In genomic region chr15:39784125-39784524, GRCh38 we compare ENCODE assay signal across 9 cellular contexts. TPM values are rescaled to one million over a fixed set of nuclear protein-coding genes. Genes with fewer than 3 reads are reported as not detected.
DNase-seq lines count a peak whose midpoint lies in the region; ATAC-seq and TF ChIP-seq lines count a peak whose summit lies in the region.
"Had no signal": no experiment of that assay in that cellular context is flagged by ENCODE, and none has a peak within 500 bp of the region (broad histone marks: within the 10 kb centered on the region; RNA-seq: fewer than 3 reads in every experiment).

No MANE protein-coding gene starts in this region.

- H3K27me3 Mint-ChIP-seq in progenitor cell of endocrine pancreas, result no peaks in the 10 kb centered on the region

- no peak overlapping the region for H3K27ac ChIP-seq in OCI-LY3 (ENCODE audit: low read length)

- no peak for TF ChIP-seq CTCF in GM06990 (IDR thresholded peaks at IDR 0.05; ENCODE audit: insufficient read depth, low read length, poor library complexity, severe bottlenecking)
- no peak for TF ChIP-seq CTCF in OCI-LY3 (IDR thresholded peaks at IDR 0.05; ENCODE audit: low read depth, low read length)
- TF ChIP-seq CTCF in progenitor cell of endocrine pancreas (IDR thresholded peaks at IDR 0.05; ENCODE audit: unreplicated experiment), result no peak

- H3K36me3 Mint-ChIP-seq in progenitor cell of endocrine pancreas (ENCODE audit: insufficient read depth), result no peaks in the 10 kb centered on the region

- no peak overlapping the region for H2AFZ ChIP-seq in OCI-LY3 (ENCODE audit: low read depth, low read length)

- H3K4me1 Mint-ChIP-seq in progenitor cell of endocrine pancreas (ENCODE audit: low read depth), result peaks cover 37% of the 10 kb centered on the region

- H3K9ac ChIP-seq in OCI-LY3 (ENCODE audit: low read length) (peak overlapping the region; percentile 91; the same call in 1 of the 2 replicates), endocrine pancreas (ENCODE audit: control insufficient read depth, insufficient read depth, low read length) (no peak overlapping the region)

- H3K4me1 ChIP-seq in OCI-LY3 (ENCODE audit: low read length) (peaks cover 43% of the 10 kb centered on the region), endocrine pancreas (ENCODE audit: control insufficient read depth, insufficient read depth, low read length) (peaks cover 6% of the 10 kb centered on the region)
- H3K4me1 ChIP-seq: colonic mucosa had no signal

- peak overlapping the region; percentile 96 for H3K4me3 Mint-ChIP-seq in progenitor cell of endocrine pancreas (ENCODE audit: low read depth)

- no peak overlapping the region for H3K27ac Mint-ChIP-seq in progenitor cell of endocrine pancreas

- no peak for DNase-seq in GM06990 (ENCODE audit: extremely low read depth, insufficient read length)
- no peak for DNase-seq in progenitor cell of endocrine pancreas (ENCODE audit: low spot score, unreplicated experiment)
- DNase-seq in hippocampal formation (lab: John Stamatoyannopoulos, UW), result no peak
- no peak for DNase-seq in C1 segment of cervical spinal cord (lab: John Stamatoyannopoulos, UW)
- DNase-seq: colonic mucosa, right cardiac atrium had no signal

- ATAC-seq in HG02759 (IDR thresholded peaks at IDR 0.05; ENCODE audit: unreplicated experiment), result no peak
- ATAC-seq: right cardiac atrium had no signal

- peaks cover 12% of the 10 kb centered on the region for H3K79me2 ChIP-seq in OCI-LY3 (ENCODE audit: low read length)

- no peaks in the 10 kb centered on the region for H3K36me3 ChIP-seq in GM06990 (ENCODE audit: control insufficient read depth, insufficient read depth, low read length)
- H3K36me3 ChIP-seq in OCI-LY3 (replicated peaks; ENCODE audit: low read depth, low read length), result no peaks in the 10 kb centered on the region
- no peaks in the 10 kb centered on the region for H3K36me3 ChIP-seq in endocrine pancreas (ENCODE audit: control insufficient read depth, insufficient read depth, low read length)
- H3K36me3 ChIP-seq: colonic mucosa had no signal

- H3K27me3 ChIP-seq in GM06990 (replicated peaks; ENCODE audit: control insufficient read depth, insufficient read depth, low read length), result no peaks in the 10 kb centered on the region
- no peaks in the 10 kb centered on the region for H3K27me3 ChIP-seq in OCI-LY3 (ENCODE audit: low read depth, low read length)
- H3K27me3 ChIP-seq in endocrine pancreas (ENCODE audit: control insufficient read depth, insufficient read depth, low read length), result no peaks in the 10 kb centered on the region
- H3K27me3 ChIP-seq: colonic mucosa had no signal

- H4K20me1 ChIP-seq in OCI-LY3 (ENCODE audit: insufficient read depth, low read length), result no peaks in the 10 kb centered on the region

- peak overlapping the region; percentile 85 for H3K4me2 ChIP-seq in OCI-LY3 (ENCODE audit: low read length)

- H3K9me3 ChIP-seq in OCI-LY3 (ENCODE audit: insufficient read depth, low read length) (no peaks in the 10 kb centered on the region), endocrine pancreas (ENCODE audit: control insufficient read depth, low read length) (no peaks in the 10 kb centered on the region)
- H3K9me3 ChIP-seq: colonic mucosa had no signal

- H3K9me3 Mint-ChIP-seq in progenitor cell of endocrine pancreas (ENCODE audit: low read depth), result peaks cover 9% of the 10 kb centered on the region

- peak overlapping the region; percentile 81 for H3K4me3 ChIP-seq in GM06990 (replicated peaks; ENCODE audit: low read depth, low read length)
- H3K4me3 ChIP-seq in OCI-LY3 (ENCODE audit: low read length), result peak overlapping the region; percentile 96; the same call in 1 of the 2 replicates
- H3K4me3 ChIP-seq in endocrine pancreas (ENCODE audit: control insufficient read depth, insufficient read depth, low read length), result peak overlapping the region; percentile 97

RNA-seq across cellular contexts. Expression of gene FSIP1, which starts 1.5 kb away (rescaled TPM):
- 1.6 and 2.5 TPM in 2 replicates for total RNA-seq in progenitor cell of endocrine pancreas
